ENCODE assay signal across 8 cellular contexts in genomic region chr10:87818505-87819273, GRCh38. TPM values are rescaled to one million over a fixed set of nuclear protein-coding genes. Genes with fewer than 3 reads are reported as not detected.
A peak's percentile ranks its signal among the peaks of the same experiment; 100 is the strongest.
DNase-seq lines count a peak whose midpoint lies in the region; ATAC-seq and TF ChIP-seq lines count a peak whose summit lies in the region.

No MANE protein-coding gene starts in this region.

- no peak; the same call in 1 of the 2 replicates for TF ChIP-seq CTCF in BE2C (IDR thresholded peaks at IDR 0.05; ENCODE audit: low read depth, low read length)
- TF ChIP-seq CTCF in Peyer's patch (IDR thresholded peaks at IDR 0.05), result peak in 2 of 6 experiments; percentile 7 to 10

- H3K27ac ChIP-seq in Peyer's patch, result peak overlapping the region; percentile 86 to 90 (median 88)

- peaks cover 2% of the 10 kb centered on the region; the same call in 1 of the 2 replicates for H3K36me3 ChIP-seq in BE2C
- H3K36me3 ChIP-seq in Peyer's patch, result no peaks in the 10 kb centered on the region

- CTCF ChIA-PET in activated naive CD4-positive, alpha-beta T cell treated with anti-CD3 and anti-CD28 coated beads for 36 hours (lab: Charles Lee), result interaction anchor here (0.6 to 2.3 kb wide), 6 partner anchors 10 to 692 kb away, joined by 3 to 14 read pairs (median 5); partner anchors contain the start of gene MINPP1

- DNase-seq in BE2C (peak; percentile 12), Peyer's patch (peak in 2 of 3 donors; percentile 60 to 76), left cardiac atrium (no peak), posterior vena cava (ENCODE audit: low spot score) (peak; percentile 80), ureter (ENCODE audit: low spot score) (peak; percentile 45)
- DNase-seq in activated naive CD4-positive, alpha-beta T cell treated with anti-CD3 and anti-CD28 coated beads for 36 hours, result peak; percentile 76

- TF ChIP-seq POLR2A in Peyer's patch (IDR thresholded peaks at IDR 0.05), result no peak

- H3K4me3 ChIP-seq in BE2C (ENCODE audit: low read depth, low read length) (peak overlapping the region; percentile 87), Peyer's patch (peak overlapping the region; percentile 66 to 87 (median 71))

- H3K27me3 ChIP-seq in BE2C (no peaks in the 10 kb centered on the region), Peyer's patch (no peaks in the 10 kb centered on the region)

- no peaks in the 10 kb centered on the region for H3K9me3 Mint-ChIP-seq in activated naive CD4-positive, alpha-beta T cell treated with anti-CD3 and anti-CD28 coated beads for 36 hours

- H3K27ac Mint-ChIP-seq in activated naive CD4-positive, alpha-beta T cell treated with anti-CD3 and anti-CD28 coated beads for 36 hours, result peak overlapping the region; percentile 94

- H3K36me3 Mint-ChIP-seq in activated naive CD4-positive, alpha-beta T cell treated with anti-CD3 and anti-CD28 coated beads for 36 hours (ENCODE audit: low read depth), result peaks cover 3% of the 10 kb centered on the region

- H3K9me3 ChIP-seq in BE2C, result no peaks in the 10 kb centered on the region
- no peaks in the 10 kb centered on the region for H3K9me3 ChIP-seq in Peyer's patch

- H3K27me3 Mint-ChIP-seq in activated naive CD4-positive, alpha-beta T cell treated with anti-CD3 and anti-CD28 coated beads for 36 hours (ENCODE audit: low read depth), result no peaks in the 10 kb centered on the region

- H3K4me1 ChIP-seq in BE2C (peaks cover 4% of the 10 kb centered on the region), Peyer's patch (peaks cover 0 to 29% (median 2%) of the 10 kb centered on the region in 4 donors)

- H3K4me1 Mint-ChIP-seq in activated naive CD4-positive, alpha-beta T cell treated with anti-CD3 and anti-CD28 coated beads for 36 hours (ENCODE audit: low read depth), result peaks cover 28% of the 10 kb centered on the region

- peak; percentile 54 for ATAC-seq in GM18873 (IDR thresholded peaks at IDR 0.05; ENCODE audit: low FRiP score, unreplicated experiment)
- peak; percentile 46 for ATAC-seq in HG03175 (IDR thresholded peaks at IDR 0.05; ENCODE audit: unreplicated experiment)
- ATAC-seq in left cardiac atrium, result peak; percentile 51 to 66

- intact Hi-C loops in activated naive CD4-positive, alpha-beta T cell treated with anti-CD3 and anti-CD28 coated beads for 36 hours (cut with micrococcal nuclease), result loop anchor here (1.0 to 5.0 kb wide), 10 partner anchors 12 to 1174 kb away; partner anchors contain the start of genes FAS, GLUD1, PAPSS2 and SHLD2
- intact Hi-C loops in left cardiac atrium (cut with DNase I) (no loop called here), posterior vena cava (cut with DNase I) (loop anchor here in 1 of 2 donors (1.0 kb wide), 1 partner anchor 13 kb away; no protein-coding TSS in a partner anchor)

- H3K4me3 Mint-ChIP-seq in activated naive CD4-positive, alpha-beta T cell treated with anti-CD3 and anti-CD28 coated beads for 36 hours, result peak overlapping the region; percentile 87

RNA-seq across cellular contexts. Expression of gene ATAD1, which starts 0.7 kb away (rescaled TPM):
- polyA plus RNA-seq in BE2C (2012; ENCODE audit: insufficient read depth, insufficient read length, low read depth), result 32.5 TPM
- total RNA-seq in Peyer's patch (10 to 100 TPM; 27.2 to 36.3 (median 32.2) TPM), left cardiac atrium (100 to 1,000 TPM in 1 of 2 donors, 10 to 100 TPM in 1; 84.9 to 150 TPM), posterior vena cava (10 to 100 TPM; 45.3 to 47.3 TPM), ureter (69.8 TPM)
- total RNA-seq in activated naive CD4-positive, alpha-beta T cell treated with anti-CD3 and anti-CD28 coated beads for 36 hours, result 10 to 100 TPM; 47.4 to 53.7 TPM

RNA-seq across cellular contexts. Expression of gene KLLN, which starts 44.6 kb away (rescaled TPM):
- 1.0 TPM for polyA plus RNA-seq in BE2C (2012; ENCODE audit: insufficient read depth, insufficient read length, low read depth)
- total RNA-seq in Peyer's patch (1 to 10 TPM in 1 of 4 donors, under 1 TPM in 3; 0.35 to 1.1 (median 0.61) TPM), left cardiac atrium (under 1 TPM; 0.56 to 0.58 TPM), posterior vena cava (under 1 TPM; 0.38 to 0.88 TPM), ureter (2.1 TPM)
- under 1 TPM; 0.17 to 0.21 TPM for total RNA-seq in activated naive CD4-positive, alpha-beta T cell treated with anti-CD3 and anti-CD28 coated beads for 36 hours

RNA-seq across cellular contexts. Expression of gene PTEN, which starts 44.7 kb away (rescaled TPM):
- polyA plus RNA-seq in BE2C (2012; ENCODE audit: insufficient read depth, insufficient read length, low read depth), result 49.9 TPM
- 100 to 1,000 TPM; 107 to 146 (median 125) TPM for total RNA-seq in Peyer's patch
- total RNA-seq in activated naive CD4-positive, alpha-beta T cell treated with anti-CD3 and anti-CD28 coated beads for 36 hours, result 10 to 100 TPM; 30.4 to 34.9 TPM
- total RNA-seq in left cardiac atrium, result 10 to 100 TPM; 76.7 to 79.7 TPM
- 100 to 1,000 TPM in 1 of 2 donors, 10 to 100 TPM in 1; 92.2 to 144 TPM for total RNA-seq in posterior vena cava
- total RNA-seq in ureter, result 159 TPM
